ENCODE assay signal across 22 cellular contexts in the genomic region with DNA sequence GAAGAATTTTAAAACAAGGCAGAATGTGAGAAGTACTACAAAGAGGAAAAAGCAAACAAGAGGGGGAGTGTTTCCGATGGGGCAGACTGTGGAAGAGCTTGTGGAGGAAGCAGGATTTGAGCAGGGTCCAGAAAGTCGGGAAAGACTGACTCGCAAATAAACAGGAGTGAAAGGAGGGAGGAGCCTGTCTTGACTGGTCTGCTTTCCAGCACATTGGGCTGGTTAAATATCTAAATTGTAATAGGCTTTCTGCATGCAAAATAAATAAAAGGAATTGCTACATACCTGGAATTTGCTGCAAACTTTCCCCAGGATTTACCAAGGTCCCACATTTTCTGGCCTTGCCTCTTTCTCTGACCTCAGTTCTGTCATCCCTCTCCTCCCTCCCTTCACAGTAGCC.
DNase-seq lines count a peak whose midpoint lies in the region; ATAC-seq and TF ChIP-seq lines count a peak whose summit lies in the region.
"Had no signal": no experiment of that assay in that cellular context is flagged by ENCODE, and none has a peak within 500 bp of the region (broad histone marks: within the 10 kb centered on the region; RNA-seq: fewer than 3 reads in every experiment).

No MANE protein-coding gene starts in this region.

- peak overlapping the region; percentile 79 for H3K27ac Mint-ChIP-seq in nephron progenitor cell
- H3K27ac Mint-ChIP-seq: B cell; CD4-positive, CD25-positive, alpha-beta regulatory T cell; CD8-positive, alpha-beta T cell; GM23338; HFFc6 had no signal

- peaks cover 31% of the 10 kb centered on the region for H3K36me3 Mint-ChIP-seq in nephron progenitor cell (ENCODE audit: low read depth)
- H3K36me3 Mint-ChIP-seq: CD4-positive, CD25-positive, alpha-beta regulatory T cell; CD8-positive, alpha-beta T cell had no signal

- ATAC-seq in Right ventricle myocardium superior (ENCODE audit: poor library complexity) (peak; percentile 22), right cardiac atrium (peak; percentile 36 to 64), heart right ventricle (no peak), GM18861 (IDR thresholded peaks at IDR 0.05; ENCODE audit: unreplicated experiment) (no peak)
- ATAC-seq: CD8-positive, alpha-beta T cell; GM12878; GM23338 had no signal

- TF ChIP-seq CTCF in heart right ventricle (IDR thresholded peaks at IDR 0.05): no peak
- TF ChIP-seq CTCF in nephron progenitor cell (IDR thresholded peaks at IDR 0.05): no peak

- H3K27ac ChIP-seq in right cardiac atrium (ENCODE audit: low read length): no peak overlapping the region
- no peak overlapping the region for H3K27ac ChIP-seq in heart right ventricle
- H3K27ac ChIP-seq: 22Rv1, BLaER1, C4-2B had no signal

- no peaks in the 10 kb centered on the region for H3K9me3 Mint-ChIP-seq in nephron progenitor cell
- H3K9me3 Mint-ChIP-seq: CD8-positive, alpha-beta T cell; GM23338; HFFc6 had no signal

- H3K4me1 Mint-ChIP-seq in nephron progenitor cell: peaks cover 65% of the 10 kb centered on the region
- H3K4me1 Mint-ChIP-seq: B cell; CD4-positive, CD25-positive, alpha-beta regulatory T cell had no signal

- DNase-seq in Right ventricle myocardium superior (no peak), cardiac septum (ENCODE audit: low spot score) (no peak), right cardiac atrium (no peak), heart right ventricle (no peak), astrocyte of the hippocampus (ENCODE audit: low read depth, low spot score) (peak; percentile 15), nephron progenitor cell (no peak), GOT3 (lab: John Stamatoyannopoulos, UW) (no peak)
- DNase-seq: CD4-positive, CD25-positive, alpha-beta regulatory T cell; CD8-positive, alpha-beta T cell; DMS 273 treated with DMSO at 0.1 percent for 48 hours; DMS79; EL; GDM1; HFFc6 had no signal

- H3K27me3 ChIP-seq in right cardiac atrium (ENCODE audit: control insufficient read depth, insufficient read depth) (no peaks in the 10 kb centered on the region), heart right ventricle (no peaks in the 10 kb centered on the region)
- H3K27me3 ChIP-seq: BLaER1 had no signal

- H3K4me3 ChIP-seq in right cardiac atrium (ENCODE audit: low read length) (no peak overlapping the region), heart right ventricle (no peak overlapping the region)
- H3K4me3 ChIP-seq: BLaER1, GM12878, GM23338, HAP-1 had no signal

- H3K27me3 Mint-ChIP-seq in nephron progenitor cell (ENCODE audit: low read depth, poor library complexity): peaks cover 7% of the 10 kb centered on the region

- WGBS in right cardiac atrium: 52% methylated on average over 3 of the region's 3 CpGs
- WGBS in heart right ventricle, 2 donors: 50 to 71% methylated on average over 3 of the region's 3 CpGs

- H3K4me3 Mint-ChIP-seq in nephron progenitor cell: no peak overlapping the region
- H3K4me3 Mint-ChIP-seq: B cell; CD4-positive, CD25-positive, alpha-beta regulatory T cell; CD8-positive, alpha-beta T cell; GM23338; HFFc6 had no signal

- H3K4me1 ChIP-seq in right cardiac atrium (ENCODE audit: control insufficient read depth, insufficient read depth, low read length) (peaks cover 4% of the 10 kb centered on the region), heart right ventricle (peaks cover 0 to 29% (median 7%) of the 10 kb centered on the region in 9 donors)
- H3K4me1 ChIP-seq: BLaER1 had no signal

- intact Hi-C loops in Right ventricle myocardium superior (cut with DNase I) (no loop called here), cardiac septum (cut with DNase I) (no loop called here), right cardiac atrium (cut with DNase I) (no loop called here), heart right ventricle (cut with DNase I) (no loop called here)

- H3K9me3 ChIP-seq in right cardiac atrium (ENCODE audit: control insufficient read depth, low read length): no peaks in the 10 kb centered on the region
- no peaks in the 10 kb centered on the region for H3K9me3 ChIP-seq in heart right ventricle
- H3K9me3 ChIP-seq: BLaER1 had no signal

- H3K36me3 ChIP-seq in heart right ventricle: peaks cover 0 to 5% (median 0%) of the 10 kb centered on the region in 9 donors
- H3K36me3 ChIP-seq: BLaER1, HAP-1 had no signal

Comparison
In these comparisons a context has a peak if more than half of its experiments do, and no peak if none do; other contexts are left out.
1. ATAC-seq: peak in Right ventricle myocardium superior (single experiment) and right cardiac atrium (2 of 2); none in heart right ventricle (0 of 8) and GM18861 (single experiment).